8 cellular contexts compared by ENCODE assay signal in the genomic region with DNA sequence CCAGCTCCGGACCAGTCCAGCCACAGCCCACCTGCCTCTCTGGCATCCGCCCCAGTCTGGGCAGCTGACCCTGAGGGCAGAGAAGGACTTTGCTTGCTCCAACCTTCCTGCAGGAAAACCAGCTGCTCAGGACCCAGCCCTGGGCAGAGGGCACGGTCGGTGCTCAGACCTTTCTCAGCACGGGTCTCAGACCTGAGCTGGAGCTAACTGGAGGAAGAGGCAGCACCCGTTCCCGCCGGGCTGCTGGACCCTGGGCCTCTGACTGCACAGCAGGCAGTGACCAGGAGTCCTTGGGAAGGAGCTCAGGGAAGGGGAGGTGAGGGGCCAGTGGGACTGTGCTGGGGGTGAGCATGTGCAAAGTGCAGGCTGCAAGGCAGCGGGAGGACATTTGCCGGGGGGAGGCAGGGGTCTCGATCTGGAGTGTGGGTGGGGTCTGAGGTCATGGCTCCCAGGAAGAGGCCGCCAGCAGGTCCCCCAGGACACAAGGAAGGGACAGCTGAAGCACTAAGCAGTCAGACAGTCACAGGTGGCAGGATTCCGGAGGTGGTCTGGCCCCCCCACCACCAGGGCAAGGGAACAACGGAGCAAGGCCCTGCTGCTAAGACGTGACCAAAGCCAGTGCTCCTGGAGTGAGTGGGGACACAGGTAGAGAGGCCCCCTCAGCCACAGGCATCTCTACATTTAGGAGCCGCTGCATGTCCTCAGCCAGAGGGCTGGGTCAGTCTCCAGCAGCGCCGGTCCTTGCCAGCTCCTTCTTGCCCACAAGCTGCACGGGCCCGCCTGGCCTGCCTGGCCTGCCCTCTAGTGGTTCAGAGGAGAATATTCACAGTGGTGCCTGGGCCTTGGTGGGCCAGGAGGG. TPM values are rescaled to one million over a fixed set of nuclear protein-coding genes. Genes with fewer than 3 reads are reported as not detected.
DNase-seq lines count a peak whose midpoint lies in the region; ATAC-seq and TF ChIP-seq lines count a peak whose summit lies in the region.

No MANE protein-coding gene starts in this region.

- TF ChIP-seq CTCF in GM23338 (conservative IDR thresholded peaks at IDR 0.05; ENCODE audit: low read depth in 2 of 2) (peak; percentile 80 to 95), OCI-LY1 (IDR thresholded peaks at IDR 0.05; ENCODE audit: low read length) (peak; percentile 91)

- intact Hi-C loops in Right ventricle myocardium superior (cut with DNase I) = no loop called here

- H3K4me1 ChIP-seq in BLaER1 (peaks cover 35% of the 10 kb centered on the region), GM23338 (ENCODE audit: insufficient read depth) (peaks cover 26% of the 10 kb centered on the region), OCI-LY1 (ENCODE audit: insufficient read depth, low read length, severe bottlenecking) (peaks cover 9% of the 10 kb centered on the region)

- peaks cover 41% of the 10 kb centered on the region for H3K4me1 Mint-ChIP-seq in GM23338
- H3K4me1 Mint-ChIP-seq in activated naive CD8-positive, alpha-beta T cell (ENCODE audit: low read depth) = peaks cover 41% of the 10 kb centered on the region

- peaks cover 35% of the 10 kb centered on the region for H3K36me3 Mint-ChIP-seq in GM23338 (ENCODE audit: low read depth)
- H3K36me3 Mint-ChIP-seq in activated naive CD8-positive, alpha-beta T cell = no peaks in the 10 kb centered on the region

- peak overlapping the region; percentile 67; the same call in 1 of the 2 replicates for H3K27ac Mint-ChIP-seq in GM23338
- H3K27ac Mint-ChIP-seq in activated naive CD8-positive, alpha-beta T cell = peak overlapping the region; percentile 92

- peaks cover 40% of the 10 kb centered on the region for H3K27me3 Mint-ChIP-seq in GM23338 (ENCODE audit: insufficient read depth, low read depth, poor library complexity)
- no peaks in the 10 kb centered on the region for H3K27me3 Mint-ChIP-seq in activated naive CD8-positive, alpha-beta T cell

- ATAC-seq in GM23338 (peak; percentile 72), Right ventricle myocardium superior (ENCODE audit: poor library complexity) (peak; percentile 61), GM18907 (IDR thresholded peaks at IDR 0.05; ENCODE audit: unreplicated experiment) (no peak)

- H3K4me3 ChIP-seq in BLaER1 (no peak overlapping the region), GM23338 (0 out of 2 replicates have a peak overlapping the region, but pooled peaks have one; percentile 13), OCI-LY1 (ENCODE audit: low read depth, low read length, poor library complexity, severe bottlenecking) (no peak overlapping the region)

- H3K27ac ChIP-seq in BLaER1 (no peak overlapping the region), GM23338 (ENCODE audit: low read depth) (0 out of 2 replicates have a peak overlapping the region, but pooled peaks have one; percentile 32), OCI-LY1 (ENCODE audit: low read depth, low read length, poor library complexity, severe bottlenecking) (no peak overlapping the region)

- peaks cover 6% of the 10 kb centered on the region; the same call in 1 of the 2 replicates for H4K20me1 ChIP-seq in BLaER1
- no peaks in the 10 kb centered on the region; the same call in 1 of the 2 replicates for H4K20me1 ChIP-seq in GM23338 (replicated peaks; ENCODE audit: insufficient read depth)
- H4K20me1 ChIP-seq in OCI-LY1 (ENCODE audit: insufficient read depth, low read length) = no peaks in the 10 kb centered on the region

- H3K9me3 ChIP-seq in BLaER1 (no peaks in the 10 kb centered on the region), OCI-LY1 (ENCODE audit: low read length) (no peaks in the 10 kb centered on the region)

- H3K4me3 Mint-ChIP-seq in GM23338 = no peak overlapping the region
- H3K4me3 Mint-ChIP-seq in activated naive CD8-positive, alpha-beta T cell = no peak overlapping the region

- no peaks in the 10 kb centered on the region for H3K79me2 ChIP-seq in GM23338 (replicated peaks; ENCODE audit: insufficient read depth)
- no peaks in the 10 kb centered on the region for H3K79me2 ChIP-seq in OCI-LY1 (ENCODE audit: insufficient read depth, low read length)

- no peak overlapping the region for H3K9ac ChIP-seq in BLaER1
- H3K9ac ChIP-seq in OCI-LY1 (ENCODE audit: low read length) = no peak overlapping the region

- DNase-seq in GM23338 (ENCODE audit: low spot score) (peak; percentile 85), Right ventricle myocardium superior (peak; percentile 86), pons (ENCODE audit: low spot score) (peak; percentile 18), NCI-H187 treated with DMSO at 0.1 percent for 48 hours (lab: John Stamatoyannopoulos, UW) (no peak)

- peaks cover 24% of the 10 kb centered on the region for H3F3A ChIP-seq in GM23338 (replicated peaks; ENCODE audit: low read depth)
- H3F3A ChIP-seq in OCI-LY1 (ENCODE audit: insufficient read depth, low read length) = no peaks in the 10 kb centered on the region

- H3K36me3 ChIP-seq in BLaER1 = peaks cover 36% of the 10 kb centered on the region
- H3K36me3 ChIP-seq in GM23338 (ENCODE audit: insufficient read depth) = no peaks in the 10 kb centered on the region
- peaks cover 68% of the 10 kb centered on the region for H3K36me3 ChIP-seq in OCI-LY1 (ENCODE audit: insufficient read depth, low read length)

- no peaks in the 10 kb centered on the region; the same call in 2 of the 3 replicates for H3K9me3 Mint-ChIP-seq in GM23338
- H3K9me3 Mint-ChIP-seq in activated naive CD8-positive, alpha-beta T cell (ENCODE audit: low read depth) = no peaks in the 10 kb centered on the region

- H3K27me3 ChIP-seq in BLaER1 (no peaks in the 10 kb centered on the region), GM23338 (ENCODE audit: insufficient read depth) (no peaks in the 10 kb centered on the region), OCI-LY1 (ENCODE audit: insufficient read depth, low read length) (no peaks in the 10 kb centered on the region)

- no peaks in the 10 kb centered on the region for H3K9me2 ChIP-seq in GM23338 (ENCODE audit: insufficient read depth)
- no peaks in the 10 kb centered on the region for H3K9me2 ChIP-seq in OCI-LY1 (ENCODE audit: low read depth, low read length)

- H2AFZ ChIP-seq in GM23338 = no peak overlapping the region
- H2AFZ ChIP-seq in OCI-LY1 (ENCODE audit: low read length) = no peak overlapping the region

- peak overlapping the region; percentile 25; the same call in 1 of the 2 replicates for H3K4me2 ChIP-seq in BLaER1
- no peak overlapping the region; the same call in 1 of the 2 replicates for H3K4me2 ChIP-seq in GM23338
- H3K4me2 ChIP-seq in OCI-LY1 (ENCODE audit: low read length) = no peak overlapping the region

TF ChIP-seq in GM23338, 12 proteins besides CTCF, POLR2A, EP300 and RAD21:
- TF ChIP-seq EZH2 (IDR thresholded peaks at IDR 0.05; ENCODE audit: low read depth, unreplicated experiment) (no peak), ZNF331 (CRISPR knock-in tag; IDR thresholded peaks at IDR 0.05; ENCODE audit: low read depth) (no peak), ZNF114 (CRISPR knock-in tag; IDR thresholded peaks at IDR 0.05) (no peak), STAT1 (IDR thresholded peaks at IDR 0.05; ENCODE audit: unreplicated experiment) (no peak)
- TF ChIP-seq, protein P1, sequence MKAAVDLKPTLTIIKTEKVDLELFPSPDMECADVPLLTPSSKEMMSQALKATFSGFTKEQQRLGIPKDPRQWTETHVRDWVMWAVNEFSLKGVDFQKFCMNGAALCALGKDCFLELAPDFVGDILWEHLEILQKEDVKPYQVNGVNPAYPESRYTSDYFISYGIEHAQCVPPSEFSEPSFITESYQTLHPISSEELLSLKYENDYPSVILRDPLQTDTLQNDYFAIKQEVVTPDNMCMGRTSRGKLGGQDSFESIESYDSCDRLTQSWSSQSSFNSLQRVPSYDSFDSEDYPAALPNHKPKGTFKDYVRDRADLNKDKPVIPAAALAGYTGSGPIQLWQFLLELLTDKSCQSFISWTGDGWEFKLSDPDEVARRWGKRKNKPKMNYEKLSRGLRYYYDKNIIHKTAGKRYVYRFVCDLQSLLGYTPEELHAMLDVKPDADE (IDR thresholded peaks at IDR 0.05) = no peak

RNA-seq across cellular contexts. Expression of a gene that starts 4.7 kb away (rescaled TPM):
- 29.0 and 36.6 TPM in 2 replicates for total RNA-seq in GM23338 (2014; rRNA removed; shearing (Covaris generic))
- 92.2 and 92.4 TPM in 2 replicates for polyA plus RNA-seq in GM23338 (2016; fragmentation: Nextera tagmentation; extraction: Ambion mirVana)
- total RNA-seq in Right ventricle myocardium superior = 9.9 TPM

RNA-seq across cellular contexts. Expression of a gene that starts 11.8 kb away (rescaled TPM):
- total RNA-seq in GM23338 (2014; rRNA removed; shearing (Covaris generic)) = 7.5 and 13.4 TPM in 2 replicates
- 19.5 and 25.1 TPM in 2 replicates for polyA plus RNA-seq in GM23338 (2016; fragmentation: Nextera tagmentation; extraction: Ambion mirVana)
- 0.48 TPM for total RNA-seq in Right ventricle myocardium superior

RNA-seq across cellular contexts. Expression of a gene that starts 25.5 kb away (rescaled TPM):
- 35.3 and 39.1 TPM in 2 replicates for total RNA-seq in GM23338 (2014; rRNA removed; shearing (Covaris generic))
- 7.9 and 8.1 TPM in 2 replicates for polyA plus RNA-seq in GM23338 (2016; fragmentation: Nextera tagmentation; extraction: Ambion mirVana)
- total RNA-seq in Right ventricle myocardium superior = 18.1 TPM

RNA-seq across cellular contexts. Expression of a gene that starts 38.4 kb away (rescaled TPM):
- 21.5 and 22.4 TPM in 2 replicates for total RNA-seq in GM23338 (2014; rRNA removed; shearing (Covaris generic))
- polyA plus RNA-seq in GM23338 (2016; fragmentation: Nextera tagmentation; extraction: Ambion mirVana) = 11.2 and 11.5 TPM in 2 replicates
- 21.8 TPM for total RNA-seq in Right ventricle myocardium superior

RNA-seq across cellular contexts. Expression of a gene that starts 43.0 kb away (rescaled TPM):
- total RNA-seq in GM23338 (2014; rRNA removed; shearing (Covaris generic)) = 39.2 and 46.3 TPM in 2 replicates
- polyA plus RNA-seq in GM23338 (2016; fragmentation: Nextera tagmentation; extraction: Ambion mirVana) = 20.7 and 21.5 TPM in 2 replicates
- total RNA-seq in Right ventricle myocardium superior = 38.2 TPM
